9 cellular contexts compared by ENCODE assay signal in genomic region chr7:107173691-107174406, GRCh38. TPM values are rescaled to one million over a fixed set of nuclear protein-coding genes. Genes with fewer than 3 reads are reported as not detected.
DNase-seq lines count a peak whose midpoint lies in the region; ATAC-seq and TF ChIP-seq lines count a peak whose summit lies in the region.
"Had no signal": no experiment of that assay in that cellular context is flagged by ENCODE, and none has a peak within 500 bp of the region (broad histone marks: within the 10 kb centered on the region; RNA-seq: fewer than 3 reads in every experiment).

No MANE protein-coding gene starts in this region.

- peak overlapping the region; percentile 31 for H3K4me3 Mint-ChIP-seq in central memory CD8-positive, alpha-beta T cell
- peak overlapping the region in 1 of 5 donors; percentile 5 for H3K4me3 Mint-ChIP-seq in immature natural killer cell

- intact Hi-C loops in A673 (cut with micrococcal nuclease; ENCODE audit: unreplicated experiment) = no loop called here

- CTCF ChIA-PET in HEK293T (lab: Yijun Ruan, JAX) = no interaction called here
- CTCF ChIA-PET in A673 (lab: Charles Lee) = no interaction called here

- H3K4me1 ChIP-seq in A673 (ENCODE audit: insufficient read depth, low read length, poor library complexity, severe bottlenecking) = no peaks in the 10 kb centered on the region

- peaks cover 39% of the 10 kb centered on the region for H3K36me3 Mint-ChIP-seq in central memory CD8-positive, alpha-beta T cell (ENCODE audit: insufficient read depth)
- no peaks in the 10 kb centered on the region for H3K36me3 Mint-ChIP-seq in immature natural killer cell

- peak; percentile 11 for DNase-seq in CD1c-positive myeloid dendritic cell (ENCODE audit: extremely low spot score)
- DNase-seq in central memory CD8-positive, alpha-beta T cell (ENCODE audit: low spot score in 2 of 2) = no peak
- no peak for DNase-seq in HEK293T (ENCODE audit: extremely low spot score)
- no peak for DNase-seq in A673 (ENCODE audit: low spot score)
- no peak for DNase-seq in AG08395 (ENCODE audit: low spot score)
- DNase-seq in immature natural killer cell = no peak

- no peaks in the 10 kb centered on the region for H3K27me3 Mint-ChIP-seq in central memory CD8-positive, alpha-beta T cell
- peaks cover 6 to 14% (median 13%) of the 10 kb centered on the region in 3 donors for H3K27me3 Mint-ChIP-seq in immature natural killer cell (ENCODE audit: low read depth in 3 of 3)

- no peaks in the 10 kb centered on the region for H3K27me3 ChIP-seq in A673 (replicated peaks; ENCODE audit: insufficient read depth, low read depth, low read length, poor library complexity)

- H3K27ac Mint-ChIP-seq in central memory CD8-positive, alpha-beta T cell (ENCODE audit: low read depth) = peak overlapping the region; percentile 26
- peak overlapping the region in 3 of 6 donors; percentile 2 to 29 (median 13) for H3K27ac Mint-ChIP-seq in immature natural killer cell

- H3K9me3 ChIP-seq in A673 (ENCODE audit: low read depth, low read length, poor library complexity, severe bottlenecking) = no peaks in the 10 kb centered on the region

- peaks cover 53% of the 10 kb centered on the region for H3K4me1 Mint-ChIP-seq in central memory CD8-positive, alpha-beta T cell
- peaks cover 61 to 84% of the 10 kb centered on the region in 2 donors for H3K4me1 Mint-ChIP-seq in immature natural killer cell

- no peaks in the 10 kb centered on the region for H3K9me3 Mint-ChIP-seq in central memory CD8-positive, alpha-beta T cell
- no peaks in the 10 kb centered on the region for H3K9me3 Mint-ChIP-seq in immature natural killer cell

- H3K36me3 ChIP-seq in A673 (ENCODE audit: insufficient read depth, low read length, poor library complexity, severe bottlenecking) = no peaks in the 10 kb centered on the region

- H3K4me3 ChIP-seq in A673 (ENCODE audit: low read depth, low read length, poor library complexity, severe bottlenecking) = no peak overlapping the region

- no peak for TF ChIP-seq CTCF in A673 (conservative IDR thresholded peaks at IDR 0.05; ENCODE audit: low read depth, low read length)

- peak; percentile 62 for ATAC-seq in GM19351 (IDR thresholded peaks at IDR 0.05; ENCODE audit: unreplicated experiment)
- ATAC-seq in HG03159 (IDR thresholded peaks at IDR 0.05; ENCODE audit: unreplicated experiment) = peak; percentile 42
- no peak for ATAC-seq in central memory CD8-positive, alpha-beta T cell (replicated peaks; ENCODE audit: extremely low read depth, poor library complexity, severe bottlenecking)
- ATAC-seq: HepG2 had no signal

- POLR2A ChIA-PET in HEK293T (lab: Yijun Ruan, JAX) (no interaction called here), A673 (lab: Charles Lee; ENCODE audit: low non-redundant PET) (no interaction called here)

- no TSS peak for BruUV-seq in A673 (replicated peaks; lab: Mats Ljungman, UMichigan)

- no peak overlapping the region for H3K27ac ChIP-seq in A673 (ENCODE audit: low read depth, low read length, poor library complexity, severe bottlenecking)

TF ChIP-seq in HEK293T, 16 proteins besides CTCF, POLR2A, EP300 and RAD21:
- TF ChIP-seq HDGF (IDR thresholded peaks at IDR 0.05; ENCODE audit: borderline replicate concordance) (no peak), SUZ12 (IDR thresholded peaks at IDR 0.05) (no peak), ARNT (IDR thresholded peaks at IDR 0.05) (no peak), NFRKB (IDR thresholded peaks at IDR 0.05) (no peak), FOXM1 (IDR thresholded peaks at IDR 0.05; ENCODE audit: borderline replicate concordance) (no peak)

RNA-seq across cellular contexts. Expression of gene HBP1, which starts 5.0 kb away (rescaled TPM):
- 11.7 and 19.9 TPM in 2 replicates for total RNA-seq in A673 (2021)
- 100 to 1,000 TPM in 1 of 3 donors, 10 to 100 TPM in 2; 42.8 to 107 (median 51.9) TPM for polyA plus RNA-seq in immature natural killer cell
